ENCODE assay signal across 2 cellular contexts in the genomic region with DNA sequence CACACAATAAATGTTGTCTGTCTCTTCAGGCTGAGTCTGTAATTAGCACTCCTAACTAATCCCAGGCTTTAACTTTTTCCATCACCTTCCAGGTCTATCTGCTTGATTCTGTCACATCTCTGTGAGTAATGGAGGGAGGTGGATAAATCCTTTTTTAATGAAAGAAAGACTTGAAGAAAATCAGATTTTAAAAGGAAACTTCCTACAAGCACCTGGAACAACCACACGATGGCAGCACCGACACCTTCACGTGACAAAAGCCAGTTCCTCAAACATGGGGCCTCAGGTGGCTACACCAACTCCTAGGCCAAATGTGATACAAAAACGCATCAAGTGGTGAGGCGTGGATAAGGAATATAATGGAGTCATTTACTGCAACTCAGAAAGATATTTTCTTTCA.
TF ChIP-seq lines count a peak whose summit lies in the region.

No MANE protein-coding gene starts in this region.

TF ChIP-seq in HCT116, 20 proteins besides CTCF, POLR2A, EP300 and RAD21:
- TF ChIP-seq, protein P1, sequence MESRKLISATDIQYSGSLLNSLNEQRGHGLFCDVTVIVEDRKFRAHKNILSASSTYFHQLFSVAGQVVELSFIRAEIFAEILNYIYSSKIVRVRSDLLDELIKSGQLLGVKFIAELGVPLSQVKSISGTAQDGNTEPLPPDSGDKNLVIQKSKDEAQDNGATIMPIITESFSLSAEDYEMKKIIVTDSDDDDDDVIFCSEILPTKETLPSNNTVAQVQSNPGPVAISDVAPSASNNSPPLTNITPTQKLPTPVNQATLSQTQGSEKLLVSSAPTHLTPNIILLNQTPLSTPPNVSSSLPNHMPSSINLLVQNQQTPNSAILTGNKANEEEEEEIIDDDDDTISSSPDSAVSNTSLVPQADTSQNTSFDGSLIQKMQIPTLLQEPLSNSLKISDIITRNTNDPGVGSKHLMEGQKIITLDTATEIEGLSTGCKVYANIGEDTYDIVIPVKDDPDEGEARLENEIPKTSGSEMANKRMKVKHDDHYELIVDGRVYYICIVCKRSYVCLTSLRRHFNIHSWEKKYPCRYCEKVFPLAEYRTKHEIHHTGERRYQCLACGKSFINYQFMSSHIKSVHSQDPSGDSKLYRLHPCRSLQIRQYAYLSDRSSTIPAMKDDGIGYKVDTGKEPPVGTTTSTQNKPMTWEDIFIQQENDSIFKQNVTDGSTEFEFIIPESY (IDR thresholded peaks at IDR 0.05; ENCODE audit: extremely low read depth, insufficient replicate concordance, low read length), result no peak
- TF ChIP-seq, protein P2, sequence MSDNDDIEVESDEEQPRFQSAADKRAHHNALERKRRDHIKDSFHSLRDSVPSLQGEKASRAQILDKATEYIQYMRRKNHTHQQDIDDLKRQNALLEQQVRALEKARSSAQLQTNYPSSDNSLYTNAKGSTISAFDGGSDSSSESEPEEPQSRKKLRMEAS (IDR thresholded peaks at IDR 0.05), result no peak
- TF ChIP-seq EZH2phosphoT487 (IDR thresholded peaks at IDR 0.05; ENCODE audit: borderline replicate concordance), result no peak
- TF ChIP-seq ZFX (IDR thresholded peaks at IDR 0.05), result no peak
- no peak for TF ChIP-seq CEBPB (IDR thresholded peaks at IDR 0.05; ENCODE audit: low read depth)
- no peak for TF ChIP-seq POLR2AphosphoS5 (IDR thresholded peaks at IDR 0.05; ENCODE audit: low read depth, low read length)
- no peak for TF ChIP-seq TCF7L2 (IDR thresholded peaks at IDR 0.05; ENCODE audit: borderline replicate concordance, extremely low read depth, insufficient read depth, insufficient read length)
- TF ChIP-seq JUND (IDR thresholded peaks at IDR 0.05), result no peak
- TF ChIP-seq, protein P3, sequence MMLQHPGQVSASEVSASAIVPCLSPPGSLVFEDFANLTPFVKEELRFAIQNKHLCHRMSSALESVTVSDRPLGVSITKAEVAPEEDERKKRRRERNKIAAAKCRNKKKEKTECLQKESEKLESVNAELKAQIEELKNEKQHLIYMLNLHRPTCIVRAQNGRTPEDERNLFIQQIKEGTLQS (IDR thresholded peaks at IDR 0.05), result no peak
- no peak for TF ChIP-seq FOSL1 (IDR thresholded peaks at IDR 0.05; ENCODE audit: low read depth)
- TF ChIP-seq ZNF274 (IDR thresholded peaks at IDR 0.05; ENCODE audit: low read depth, low read length), result no peak
- TF ChIP-seq EZH2 (IDR thresholded peaks at IDR 0.05), result no peak
- TF ChIP-seq SIN3A (IDR thresholded peaks at IDR 0.05; ENCODE audit: low read depth), result no peak
- no peak for TF ChIP-seq SP1 (IDR thresholded peaks at IDR 0.05; ENCODE audit: low read depth)
- TF ChIP-seq SRF (IDR thresholded peaks at IDR 0.05; ENCODE audit: low read depth), result no peak
- TF ChIP-seq, protein P4, sequence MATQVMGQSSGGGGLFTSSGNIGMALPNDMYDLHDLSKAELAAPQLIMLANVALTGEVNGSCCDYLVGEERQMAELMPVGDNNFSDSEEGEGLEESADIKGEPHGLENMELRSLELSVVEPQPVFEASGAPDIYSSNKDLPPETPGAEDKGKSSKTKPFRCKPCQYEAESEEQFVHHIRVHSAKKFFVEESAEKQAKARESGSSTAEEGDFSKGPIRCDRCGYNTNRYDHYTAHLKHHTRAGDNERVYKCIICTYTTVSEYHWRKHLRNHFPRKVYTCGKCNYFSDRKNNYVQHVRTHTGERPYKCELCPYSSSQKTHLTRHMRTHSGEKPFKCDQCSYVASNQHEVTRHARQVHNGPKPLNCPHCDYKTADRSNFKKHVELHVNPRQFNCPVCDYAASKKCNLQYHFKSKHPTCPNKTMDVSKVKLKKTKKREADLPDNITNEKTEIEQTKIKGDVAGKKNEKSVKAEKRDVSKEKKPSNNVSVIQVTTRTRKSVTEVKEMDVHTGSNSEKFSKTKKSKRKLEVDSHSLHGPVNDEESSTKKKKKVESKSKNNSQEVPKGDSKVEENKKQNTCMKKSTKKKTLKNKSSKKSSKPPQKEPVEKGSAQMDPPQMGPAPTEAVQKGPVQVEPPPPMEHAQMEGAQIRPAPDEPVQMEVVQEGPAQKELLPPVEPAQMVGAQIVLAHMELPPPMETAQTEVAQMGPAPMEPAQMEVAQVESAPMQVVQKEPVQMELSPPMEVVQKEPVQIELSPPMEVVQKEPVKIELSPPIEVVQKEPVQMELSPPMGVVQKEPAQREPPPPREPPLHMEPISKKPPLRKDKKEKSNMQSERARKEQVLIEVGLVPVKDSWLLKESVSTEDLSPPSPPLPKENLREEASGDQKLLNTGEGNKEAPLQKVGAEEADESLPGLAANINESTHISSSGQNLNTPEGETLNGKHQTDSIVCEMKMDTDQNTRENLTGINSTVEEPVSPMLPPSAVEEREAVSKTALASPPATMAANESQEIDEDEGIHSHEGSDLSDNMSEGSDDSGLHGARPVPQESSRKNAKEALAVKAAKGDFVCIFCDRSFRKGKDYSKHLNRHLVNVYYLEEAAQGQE (IDR thresholded peaks at IDR 0.05; ENCODE audit: low read depth), result no peak
- no peak for TF ChIP-seq ELF1 (IDR thresholded peaks at IDR 0.05; ENCODE audit: borderline replicate concordance, low read depth)
- TF ChIP-seq EGR1 (IDR thresholded peaks at IDR 0.05; ENCODE audit: low read depth), result no peak

TF ChIP-seq in H1, 55 proteins besides CTCF, POLR2A, EP300 and RAD21:
- TF ChIP-seq YY1 (IDR thresholded peaks at IDR 0.05; ENCODE audit: low read depth, low read length), result 0 out of 2 replicates have a peak, but pooled peaks have one; percentile 26
- no peak for TF ChIP-seq GABPA (IDR thresholded peaks at IDR 0.05; ENCODE audit: borderline replicate concordance, insufficient read depth, low read length)
- TF ChIP-seq HDAC6 (IDR thresholded peaks at IDR 0.05; ENCODE audit: low read depth, low read length), result no peak
- TF ChIP-seq, protein P3 (IDR thresholded peaks at IDR 0.05; ENCODE audit: insufficient read depth, low read depth, low read length), result peak; percentile 79
- TF ChIP-seq JUND (IDR thresholded peaks at IDR 0.05; ENCODE audit: low read length), result no peak
- TF ChIP-seq, protein P5, sequence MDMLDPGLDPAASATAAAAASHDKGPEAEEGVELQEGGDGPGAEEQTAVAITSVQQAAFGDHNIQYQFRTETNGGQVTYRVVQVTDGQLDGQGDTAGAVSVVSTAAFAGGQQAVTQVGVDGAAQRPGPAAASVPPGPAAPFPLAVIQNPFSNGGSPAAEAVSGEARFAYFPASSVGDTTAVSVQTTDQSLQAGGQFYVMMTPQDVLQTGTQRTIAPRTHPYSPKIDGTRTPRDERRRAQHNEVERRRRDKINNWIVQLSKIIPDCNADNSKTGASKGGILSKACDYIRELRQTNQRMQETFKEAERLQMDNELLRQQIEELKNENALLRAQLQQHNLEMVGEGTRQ (IDR thresholded peaks at IDR 0.05; ENCODE audit: low read length), result peak; percentile 88
- no peak for TF ChIP-seq RXRA (IDR thresholded peaks at IDR 0.05; ENCODE audit: insufficient read depth, low read depth, low read length)
- no peak for TF ChIP-seq CEBPB (IDR thresholded peaks at IDR 0.05; ENCODE audit: low read depth, low read length)
- no peak for TF ChIP-seq SIX5 (IDR thresholded peaks at IDR 0.05; ENCODE audit: low read depth, low read length)
- TF ChIP-seq CTBP2 (IDR thresholded peaks at IDR 0.05; ENCODE audit: borderline replicate concordance, insufficient read depth, insufficient read length, low read length), result no peak
- TF ChIP-seq, protein P2 (IDR thresholded peaks at IDR 0.05), result 0 out of 2 replicates have a peak, but pooled peaks have one; percentile 35
- TF ChIP-seq HDAC2 (IDR thresholded peaks at IDR 0.05; ENCODE audit: borderline replicate concordance in 1 of 2, low read depth in 2 of 2, low read length in 2 of 2), result no peak
- TF ChIP-seq TEAD4 (IDR thresholded peaks at IDR 0.05; ENCODE audit: low read depth, low read length), result no peak
- no peak for TF ChIP-seq RNF2 (IDR thresholded peaks at IDR 0.05; ENCODE audit: borderline replicate concordance, low read depth, low read length, missing control alignments, poor library complexity, severe bottlenecking)
- no peak for TF ChIP-seq EZH2 (IDR thresholded peaks at IDR 0.05; ENCODE audit: low read depth, low read length, severe bottlenecking)
- TF ChIP-seq SAP30 (IDR thresholded peaks at IDR 0.05; ENCODE audit: insufficient read depth, insufficient replicate concordance, low read length), result no peak
- TF ChIP-seq ZNF274 (IDR thresholded peaks at IDR 0.05; ENCODE audit: borderline replicate concordance, extremely low read depth, low read length), result no peak
- no peak for TF ChIP-seq RFX5 (IDR thresholded peaks at IDR 0.05; ENCODE audit: borderline replicate concordance, low read depth, low read length)
- no peak for TF ChIP-seq MAFK (IDR thresholded peaks at IDR 0.05; ENCODE audit: low read depth, low read length)
- no peak for TF ChIP-seq SRF (IDR thresholded peaks at IDR 0.05; ENCODE audit: low read depth, low read length)
- no peak for TF ChIP-seq EGR1 (IDR thresholded peaks at IDR 0.05; ENCODE audit: borderline replicate concordance, low read depth, low read length)
- TF ChIP-seq SUZ12 (IDR thresholded peaks at IDR 0.05; ENCODE audit: low read length), result no peak
